25 cellular contexts compared by ENCODE assay signal in the genomic region with DNA sequence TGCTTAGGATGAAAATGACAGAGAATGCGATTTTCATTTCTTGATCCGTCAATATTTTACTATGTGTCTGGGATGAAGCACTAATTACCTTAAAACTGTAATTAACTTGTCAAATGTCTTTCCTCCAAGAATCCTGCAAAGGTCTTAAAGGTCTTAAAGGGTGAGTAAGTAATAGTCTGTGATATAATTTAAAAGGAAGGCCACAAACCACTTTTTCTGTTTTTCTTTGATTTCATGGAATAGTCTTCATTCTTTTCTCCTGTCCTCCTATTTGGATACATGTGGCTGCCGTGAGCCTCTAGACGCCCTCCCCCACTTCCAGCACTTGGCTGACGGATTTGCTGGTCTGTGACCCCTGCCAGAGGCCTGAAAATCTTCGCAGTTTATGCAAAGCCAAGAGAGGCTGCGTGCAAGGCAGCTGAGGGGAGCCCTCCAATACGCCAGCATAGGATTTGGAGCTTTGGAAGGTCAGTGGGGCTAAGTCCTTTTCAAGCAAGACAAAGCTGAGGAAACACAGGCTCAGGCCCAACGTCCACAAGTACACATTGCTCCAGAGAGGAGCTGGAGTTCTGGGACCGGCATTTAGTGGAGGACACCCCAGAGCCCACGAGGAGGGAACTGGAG.
A peak's percentile ranks its signal among the peaks of the same experiment; 100 is the strongest.
DNase-seq lines count a peak whose midpoint lies in the region; ATAC-seq and TF ChIP-seq lines count a peak whose summit lies in the region.
"Had no signal": no experiment of that assay in that cellular context is flagged by ENCODE, and none has a peak within 500 bp of the region (broad histone marks: within the 10 kb centered on the region; RNA-seq: fewer than 3 reads in every experiment).

No MANE protein-coding gene starts in this region.

- H3K4me3 Mint-ChIP-seq in nephron progenitor cell, result peak overlapping the region; percentile 44
- H3K4me3 Mint-ChIP-seq: memory B cell, natural killer cell had no signal

- H3K4me3 ChIP-seq in WERI-Rb-1 (ENCODE audit: low read depth, low read length) (no peak overlapping the region), hepatocyte (no peak overlapping the region), stomach smooth muscle (ENCODE audit: low read length in 2 of 2) (peak overlapping the region in 1 of 2 donors; percentile 3), PC-3 (ENCODE audit: low read length) (no peak overlapping the region), MM.1S (ENCODE audit: low read length) (no peak overlapping the region)
- H3K4me3 ChIP-seq: adrenal gland, BLaER1, breast epithelium, GM12878, HAP-1, prostate gland had no signal

- intact Hi-C loops in PC-3 (cut with micrococcal nuclease) (no loop called here), left colon (cut with DNase I, micrococcal nuclease) (no loop called here)

- H3K4me2 ChIP-seq in hepatocyte, result no peak overlapping the region
- no peak overlapping the region for H3K4me2 ChIP-seq in PC-3 (ENCODE audit: low read length)
- no peak overlapping the region for H3K4me2 ChIP-seq in MM.1S (ENCODE audit: low read depth, low read length)
- H3K4me2 ChIP-seq: BLaER1 had no signal

- peak; percentile 91 for DNase-seq in WERI-Rb-1
- DNase-seq in hepatocyte (ENCODE audit: low spot score), result peak; percentile 46
- DNase-seq in nephron progenitor cell, result peak; percentile 33
- DNase-seq in PC-3, result no peak
- no peak for DNase-seq in MM.1S
- no peak for DNase-seq in left colon
- DNase-seq: activated CD4-positive, alpha-beta T cell treated with anti-CD3 and anti-CD28 coated beads for 1 hour; activated naive CD4-positive, alpha-beta T cell; activated T-cell treated with anti-CD3 and anti-CD28 coated beads, Interleukin-2, amount 50 U/mL, for 48 hours; adrenal gland; Caco-2; cortex of kidney; DMS79 treated with DMSO at 0.1 percent for 48 hours; Karpas-422; natural killer cell; NCI-H1694 treated with DMSO at 0.1 percent for 48 hours; NCI-H2171 treated with DMSO at 0.1 percent for 48 hours; stimulated activated CD8-positive, alpha-beta memory T cell treated with anti-CD3 and anti-CD28 coated beads, Interleukin-4, amount 100 ng/mL, for 48 hours had no signal

- BruUV-seq in PC-3 (replicated peaks; lab: Mats Ljungman, UMichigan), result no TSS peak

- H3K4me1 ChIP-seq in hepatocyte (ENCODE audit: insufficient read depth), result peaks cover 19% of the 10 kb centered on the region
- H3K4me1 ChIP-seq in stomach smooth muscle (ENCODE audit: control insufficient read depth, insufficient read depth, low read length), result peaks cover 31% of the 10 kb centered on the region
- no peaks in the 10 kb centered on the region for H3K4me1 ChIP-seq in PC-3 (ENCODE audit: insufficient read depth, low read length)
- no peaks in the 10 kb centered on the region for H3K4me1 ChIP-seq in MM.1S (ENCODE audit: low read length)
- H3K4me1 ChIP-seq: adrenal gland, breast epithelium, Caco-2, HAP-1, prostate gland had no signal

- peaks cover 3% of the 10 kb centered on the region for H3K27me3 Mint-ChIP-seq in nephron progenitor cell (ENCODE audit: low read depth, poor library complexity)

- H3K9me2 ChIP-seq in hepatocyte (replicated peaks; ENCODE audit: insufficient read depth) (no peaks in the 10 kb centered on the region), PC-3 (replicated peaks; ENCODE audit: low read length) (no peaks in the 10 kb centered on the region), MM.1S (replicated peaks; ENCODE audit: insufficient read depth, low read length) (no peaks in the 10 kb centered on the region)

- WGBS in hepatocyte (ENCODE audit: low lambda C conversion rate, missing lambda C conversion rate), result 42% methylated on average over 11 of the region's 11 CpGs

- POLR2A ChIA-PET in PC-3 (lab: Charles Lee; ENCODE audit: unreplicated experiment), result no interaction called here

- peak overlapping the region; percentile 75 for H3K27ac ChIP-seq in WERI-Rb-1
- peak overlapping the region; percentile 34 for H3K27ac ChIP-seq in hepatocyte
- peak overlapping the region; percentile 73 for H3K27ac ChIP-seq in stomach smooth muscle (ENCODE audit: low read length)
- H3K27ac ChIP-seq in PC-3 (ENCODE audit: low read length), result no peak overlapping the region
- H3K27ac ChIP-seq in MM.1S (ENCODE audit: low read length), result no peak overlapping the region
- H3K27ac ChIP-seq: adrenal gland, BLaER1, prostate gland had no signal

- CTCF ChIA-PET in PC-3 (lab: Charles Lee), result no interaction called here

- H3K79me2 ChIP-seq in hepatocyte (no peaks in the 10 kb centered on the region), PC-3 (ENCODE audit: low read length) (no peaks in the 10 kb centered on the region), MM.1S (ENCODE audit: low read length) (no peaks in the 10 kb centered on the region)

- peaks cover 33% of the 10 kb centered on the region for H3K9me3 Mint-ChIP-seq in nephron progenitor cell
- H3K9me3 Mint-ChIP-seq: memory B cell, natural killer cell had no signal

- TF ChIP-seq CTCF in WERI-Rb-1 (IDR thresholded peaks at IDR 0.05; ENCODE audit: low read depth, low read length), result no peak
- TF ChIP-seq CTCF in hepatocyte (IDR thresholded peaks at IDR 0.05; ENCODE audit: poor library complexity), result no peak
- TF ChIP-seq CTCF in nephron progenitor cell (IDR thresholded peaks at IDR 0.05), result no peak
- no peak for TF ChIP-seq CTCF in PC-3 (conservative IDR thresholded peaks at IDR 0.05; ENCODE audit: low read depth, low read length)
- no peak for TF ChIP-seq CTCF in MM.1S (IDR thresholded peaks at IDR 0.05; ENCODE audit: low read length)

- peaks cover 60% of the 10 kb centered on the region for H3K4me1 Mint-ChIP-seq in nephron progenitor cell
- H3K4me1 Mint-ChIP-seq: memory B cell, natural killer cell had no signal

- H2AFZ ChIP-seq in hepatocyte, result no peak overlapping the region
- H2AFZ ChIP-seq in PC-3 (ENCODE audit: low read length), result no peak overlapping the region
- H2AFZ ChIP-seq in MM.1S (ENCODE audit: low read length), result no peak overlapping the region

- peak overlapping the region; percentile 98 for H3K27ac Mint-ChIP-seq in nephron progenitor cell
- H3K27ac Mint-ChIP-seq: memory B cell had no signal

- H3K27me3 ChIP-seq in WERI-Rb-1 (ENCODE audit: insufficient read depth, low read depth, severe bottlenecking) (no peaks in the 10 kb centered on the region), hepatocyte (no peaks in the 10 kb centered on the region), stomach smooth muscle (ENCODE audit: control insufficient read depth in 1 of 2, insufficient read depth in 2 of 2, low read length in 2 of 2) (no peaks in the 10 kb centered on the region), PC-3 (ENCODE audit: low read length) (peaks cover 15% of the 10 kb centered on the region), MM.1S (replicated peaks; ENCODE audit: insufficient read depth, low read length) (no peaks in the 10 kb centered on the region)
- H3K27me3 ChIP-seq: adrenal gland, BLaER1, breast epithelium had no signal

- no peaks in the 10 kb centered on the region for H3K9me3 ChIP-seq in WERI-Rb-1 (ENCODE audit: severe bottlenecking)
- peaks cover under 1% of the 10 kb centered on the region for H3K9me3 ChIP-seq in hepatocyte (ENCODE audit: low read depth)
- H3K9me3 ChIP-seq in stomach smooth muscle (ENCODE audit: control insufficient read depth in 2 of 2, low read length in 2 of 2), result no peaks in the 10 kb centered on the region
- H3K9me3 ChIP-seq in PC-3 (ENCODE audit: low read length), result no peaks in the 10 kb centered on the region
- H3K9me3 ChIP-seq in MM.1S (replicated peaks; ENCODE audit: insufficient read depth, low read length), result no peaks in the 10 kb centered on the region
- H3K9me3 ChIP-seq: adrenal gland, BLaER1, breast epithelium, Caco-2, HAP-1, prostate gland had no signal

- H3K36me3 Mint-ChIP-seq in nephron progenitor cell (ENCODE audit: low read depth), result peaks cover 5% of the 10 kb centered on the region
- H3K36me3 Mint-ChIP-seq: memory B cell, natural killer cell had no signal

- no peaks in the 10 kb centered on the region for H3F3A ChIP-seq in PC-3 (ENCODE audit: low read length, unreplicated experiment)
- no peaks in the 10 kb centered on the region for H3F3A ChIP-seq in MM.1S (ENCODE audit: insufficient read depth, low read length)

- ATAC-seq in PC-3 (no peak), left colon (no peak)
- ATAC-seq: GM12878, natural killer cell had no signal

- no peaks in the 10 kb centered on the region for H3K36me3 ChIP-seq in WERI-Rb-1
- H3K36me3 ChIP-seq in hepatocyte (replicated peaks; ENCODE audit: insufficient read depth, low read depth), result no peaks in the 10 kb centered on the region
- H3K36me3 ChIP-seq in stomach smooth muscle (ENCODE audit: control insufficient read depth in 2 of 2, insufficient read depth in 2 of 2, low read length in 2 of 2), result no peaks in the 10 kb centered on the region
- H3K36me3 ChIP-seq in PC-3 (ENCODE audit: low read depth, low read length), result no peaks in the 10 kb centered on the region
- no peaks in the 10 kb centered on the region for H3K36me3 ChIP-seq in MM.1S (replicated peaks; ENCODE audit: insufficient read depth, low read length)
- H3K36me3 ChIP-seq: adrenal gland, BLaER1, breast epithelium, HAP-1, prostate gland had no signal

- H3K9ac ChIP-seq in stomach smooth muscle (ENCODE audit: low read length in 2 of 2), result no peak overlapping the region
- no peak overlapping the region for H3K9ac ChIP-seq in PC-3 (ENCODE audit: low read length)
- no peak overlapping the region for H3K9ac ChIP-seq in MM.1S (ENCODE audit: low read length)
- H3K9ac ChIP-seq: BLaER1 had no signal

- H4K20me1 ChIP-seq in hepatocyte (ENCODE audit: insufficient read depth, poor library complexity, severe bottlenecking) (no peaks in the 10 kb centered on the region), PC-3 (ENCODE audit: low read length) (no peaks in the 10 kb centered on the region), MM.1S (ENCODE audit: insufficient read depth, low read length) (no peaks in the 10 kb centered on the region)
- H4K20me1 ChIP-seq: BLaER1 had no signal

Comparison
In these comparisons a context has a peak if more than half of its experiments do, and no peak if none do; other contexts are left out.
1. DNase-seq: peak in WERI-Rb-1 (single experiment), hepatocyte (single experiment) and nephron progenitor cell (single experiment); none in PC-3 (single experiment), MM.1S (single experiment) and left colon (0 of 2).
2. H3K27ac ChIP-seq: peak in WERI-Rb-1 (single experiment), hepatocyte (single experiment) and stomach smooth muscle (single experiment); none in PC-3 (single experiment) and MM.1S (single experiment).